ENCODE assay signal across 8 cellular contexts in genomic region chrX:134957836-134958235, GRCh38.
"Had no signal": no experiment of that assay in that cellular context is flagged by ENCODE, and none has a peak within 500 bp of the region (broad histone marks: within the 10 kb centered on the region; RNA-seq: fewer than 3 reads in every experiment).

No MANE protein-coding gene starts in this region.

- FAIRE-seq: G401.6, GM12878, GM12891, GM12892, GM18507, GM19239 had no signal

- ATAC-seq: GM12878 had no signal

- H3K4me3 ChIP-seq: GM12878 had no signal

- DNase-seq: GDM1, GF-D8 had no signal
